In genomic region chr16:31529398-31530312, GRCh38 we compare ENCODE assay signal across 10 cellular contexts. TPM values are rescaled to one million over a fixed set of nuclear protein-coding genes. Genes with fewer than 3 reads are reported as not detected.
DNase-seq lines count a peak whose midpoint lies in the region; ATAC-seq, FAIRE-seq and TF ChIP-seq lines count a peak whose summit lies in the region.
"Had no signal": no experiment of that assay in that cellular context is flagged by ENCODE, and none has a peak within 500 bp of the region (broad histone marks: within the 10 kb centered on the region; RNA-seq: fewer than 3 reads in every experiment).

No MANE protein-coding gene starts in this region.

- no peak for TF ChIP-seq POLR2A in A549 (IDR thresholded peaks at IDR 0.05; ENCODE audit: low read length)
- no peak for TF ChIP-seq POLR2A in IMR-90 (IDR thresholded peaks at IDR 0.05; ENCODE audit: low read depth, low read length)

- H4K20me1 ChIP-seq in IMR-90 (ENCODE audit: insufficient read depth, low read length), result no peaks in the 10 kb centered on the region

- no peak for TF ChIP-seq RAD21 in A549 (conservative IDR thresholded peaks at IDR 0.05 in 1 of 2, IDR thresholded peaks at IDR 0.05 in 1 of 2)
- TF ChIP-seq RAD21 in IMR-90 (IDR thresholded peaks at IDR 0.05; ENCODE audit: low read length), result no peak

- H3K4me1 ChIP-seq in A549 (no peaks in the 10 kb centered on the region), IMR-90 (ENCODE audit: control insufficient read depth, insufficient read depth, low read length) (peaks cover 4% of the 10 kb centered on the region; the same call in 1 of the 2 replicates), neuron (ENCODE audit: insufficient read depth, low read length) (peaks cover 3% of the 10 kb centered on the region)

- peaks cover 6% of the 10 kb centered on the region; the same call in 2 of the 3 replicates for H3K9me3 ChIP-seq in A549
- no peaks in the 10 kb centered on the region for H3K9me3 ChIP-seq in IMR-90 (ENCODE audit: control insufficient read depth, insufficient read depth, low read length)
- H3K9me3 ChIP-seq in neuron (ENCODE audit: low read length), result peaks cover 3% of the 10 kb centered on the region

- H3K27ac ChIP-seq in A549, result no peak overlapping the region
- H3K27ac ChIP-seq in IMR-90 (ENCODE audit: insufficient read depth, low read length), result no peak overlapping the region

- in situ Hi-C loops in IMR-90 (cut with MboI; ENCODE audit: low sequenced_read_pairs), result no loop called here
- in situ Hi-C loops in GM13976 (cut with MboI; ENCODE audit: low sequenced_read_pairs, unreplicated experiment), result no loop called here

- no peak for TF ChIP-seq EP300 in A549 (IDR thresholded peaks at IDR 0.05)

- H3K4ac ChIP-seq in IMR-90 (ENCODE audit: low read depth, low read length), result no peak overlapping the region

- H3K27me3 Mint-ChIP-seq in endothelial cell (ENCODE audit: unreplicated experiment), result peaks cover 16% of the 10 kb centered on the region

- peak overlapping the region; percentile 21; the same call in 1 of the 2 replicates for H3K9ac ChIP-seq in IMR-90 (ENCODE audit: low read depth, low read length)

- H4K5ac ChIP-seq in IMR-90 (ENCODE audit: low read depth, low read length), result no peak overlapping the region

- WGBS in A549 (ENCODE audit: missing lambda C conversion rate), result 16% methylated on average over 27 of the region's 58 CpGs
- WGBS in IMR-90 (ENCODE audit: extremely low coverage in 2 of 2, insufficient read length in 1 of 2), 2 experiments, result 0% methylated on average over 6 of the region's 58 CpGs; no CpG with 5 or more reads in 1 of the 2 experiments

- H2AK5ac ChIP-seq in IMR-90 (ENCODE audit: low read depth, low read length), result no peak overlapping the region

- H3K18ac ChIP-seq in IMR-90 (ENCODE audit: low read depth, low read length), result no peak overlapping the region

- no peak for TF ChIP-seq CTCF in A549 (IDR thresholded peaks at IDR 0.05)
- no peak for TF ChIP-seq CTCF in IMR-90 (conservative IDR thresholded peaks at IDR 0.05; ENCODE audit: low read depth, low read length)
- TF ChIP-seq CTCF in endothelial cell (IDR thresholded peaks at IDR 0.05; ENCODE audit: unreplicated experiment), result no peak
- TF ChIP-seq CTCF in GM13976 (IDR thresholded peaks at IDR 0.05; ENCODE audit: borderline replicate concordance, control extremely low read depth, extremely low read depth, insufficient read depth, missing control alignments), result no peak

- peak; percentile 48 to 55 for ATAC-seq in A549
- peak; percentile 63 for ATAC-seq in IMR-90 (ENCODE audit: low read depth)

- H4K91ac ChIP-seq in IMR-90 (ENCODE audit: insufficient read depth, low read depth, low read length), result no peak overlapping the region

- H3K9me3 Mint-ChIP-seq in endothelial cell (ENCODE audit: unreplicated experiment), result peaks cover 5% of the 10 kb centered on the region

- BruUV-seq in IMR-90 (replicated peaks; lab: Mats Ljungman, UMichigan), result no TSS peak

- no peaks in the 10 kb centered on the region for H3K9me1 ChIP-seq in IMR-90 (ENCODE audit: insufficient read depth, low read length)

- no peak overlapping the region for H2BK5ac ChIP-seq in IMR-90 (ENCODE audit: low read depth, low read length, poor library complexity, severe bottlenecking)

- peak overlapping the region; percentile 82 for H3K4me3 Mint-ChIP-seq in endothelial cell (ENCODE audit: unreplicated experiment)

- no peak overlapping the region for H3K14ac ChIP-seq in IMR-90 (replicated peaks; ENCODE audit: low read depth, low read length)

- POLR2A ChIA-PET in A549 (lab: Yijun Ruan, JAX) (no interaction called here), IMR-90 (lab: Charles Lee; ENCODE audit: unreplicated experiment) (no interaction called here)

- peak overlapping the region; percentile 70 for H2AFZ ChIP-seq in IMR-90 (replicated peaks; ENCODE audit: low read length, poor library complexity)
- no peak overlapping the region for H2AFZ ChIP-seq in neuron (ENCODE audit: low read depth, low read length)

- H3K4me3 ChIP-seq in A549, result peak overlapping the region; percentile 26; the same call in 2 of the 3 replicates
- H3K4me3 ChIP-seq in IMR-90 (ENCODE audit: insufficient read depth, low read depth, low read length), result peak overlapping the region; percentile 40
- peak overlapping the region; percentile 22 for H3K4me3 ChIP-seq in neuron (ENCODE audit: low read length)

- no peaks in the 10 kb centered on the region for H3K79me1 ChIP-seq in IMR-90 (ENCODE audit: low read depth in 1 of 2, low read length in 2 of 2)

- H3K36me3 ChIP-seq in IMR-90 (ENCODE audit: control insufficient read depth, insufficient read depth, low read length) (no peaks in the 10 kb centered on the region), neuron (ENCODE audit: insufficient read depth, low read length) (no peaks in the 10 kb centered on the region)

- no peak overlapping the region for H2BK120ac ChIP-seq in IMR-90 (ENCODE audit: low read depth, low read length)

- H3K4me2 ChIP-seq in A549 (peak overlapping the region; percentile 69), IMR-90 (ENCODE audit: low read depth, low read length) (peak overlapping the region; percentile 85)

- H3K27me3 ChIP-seq in IMR-90 (ENCODE audit: control insufficient read depth, insufficient read depth, low read length) (peaks cover 24% of the 10 kb centered on the region), neuron (ENCODE audit: insufficient read depth, low read length) (peaks cover 41% of the 10 kb centered on the region)

- dilution Hi-C loops in IMR-90 (cut with HindIII; ENCODE audit: low sequenced_read_pairs, unreplicated experiment), result no loop called here

- H3K23ac ChIP-seq in IMR-90 (ENCODE audit: low read depth, low read length), result no peak overlapping the region

- H2BK15ac ChIP-seq in IMR-90 (ENCODE audit: low read depth, low read length), result no peak overlapping the region

- H2BK20ac ChIP-seq in IMR-90 (ENCODE audit: low read depth, low read length), result no peak overlapping the region

- no peak overlapping the region for H2AK9ac ChIP-seq in IMR-90 (replicated peaks; ENCODE audit: low read depth, low read length, poor library complexity)

- H3K56ac ChIP-seq in IMR-90 (ENCODE audit: extremely low read depth, insufficient read depth, low read length), result no peak overlapping the region

- intact Hi-C loops in IMR-90 (cut with micrococcal nuclease), result loop anchor here (2.0 kb wide), 1 partner anchor 21 kb away; the partner anchor contains the start of gene RUSF1

- CTCF ChIA-PET in A549 (lab: Yijun Ruan, JAX) (interaction anchor here (1.6 kb wide), 1 partner anchor 339 kb away, joined by 5 read pairs; no protein-coding TSS in a partner anchor), IMR-90 (lab: Yijun Ruan, JAX) (no interaction called here)

- no peaks in the 10 kb centered on the region for H3K36me3 Mint-ChIP-seq in endothelial cell (ENCODE audit: low read depth, unreplicated experiment)

- H4K8ac ChIP-seq in IMR-90 (ENCODE audit: low read depth in 2 of 2, low read length in 2 of 2), result no peak overlapping the region

- H3K27ac Mint-ChIP-seq in endothelial cell (ENCODE audit: unreplicated experiment), result no peak overlapping the region

- DNase-seq in A549 (ENCODE audit: low read depth in 1 of 2, low spot score in 1 of 2), result no peak
- DNase-seq in IMR-90, result no peak
- DNase-seq in endothelial cell (ENCODE audit: low spot score), result no peak
- no peak for DNase-seq in NCI-H2171 (lab: John Stamatoyannopoulos, UW)
- no peak for DNase-seq in UCSD-AML1 (lab: John Stamatoyannopoulos, UW; ENCODE audit: unreplicated experiment)
- no peak for DNase-seq in NK-92 treated with Interleukin-12 subunit alpha and Interleukin-12 subunit beta, amount 100 ng/mL, for 24 hours (lab: John Stamatoyannopoulos, UW)
- DNase-seq in GM13976 (ENCODE audit: low spot score), result no peak
- DNase-seq: T-helper 1 cell had no signal

- H3K4me1 Mint-ChIP-seq in endothelial cell (ENCODE audit: unreplicated experiment), result peaks cover 13% of the 10 kb centered on the region

- no peak for FAIRE-seq in A549 (lab: Jason Lieb, UNC)

RNA-seq across cellular contexts. Expression of gene AHSP, which starts 2.0 kb away (rescaled TPM):
- not detected in 2 replicates for polyA plus RNA-seq in A549 (2011; rRNA removed)
- polyA plus RNA-seq in A549 (2012; cell fraction: cytosol; rRNA removed), result not detected in 2 replicates
- not detected in 2 replicates for polyA plus RNA-seq in A549 (2012; cell fraction: nucleus; rRNA removed)
- not detected in 3 replicates for polyA plus RNA-seq in A549 (2017; fragmentation: RNase III; extraction: RNeasy Plus Mini Kit Qiagen cat#74134 plus additional on column Dnase treatment)
- not detected in 2 replicates for polyA minus RNA-seq in A549 (2011; rRNA and poly(A)+ RNA removed)
- not detected in 2 replicates for total RNA-seq in IMR-90 (2012; rRNA removed)
- not detected in 2 replicates for polyA plus RNA-seq in IMR-90 (2012; rRNA removed)
- polyA plus RNA-seq in IMR-90 (2012; cell fraction: cytosol; rRNA removed), result not detected in 2 replicates
- not detected in 2 replicates for polyA plus RNA-seq in IMR-90 (2012; cell fraction: nucleus; rRNA removed; ENCODE audit: low replicate concordance)
- total RNA-seq in endothelial cell (ENCODE audit: unreplicated experiment), result not detected

RNA-seq across cellular contexts. Expression of gene RUSF1, which starts 21.5 kb away (rescaled TPM):
- polyA plus RNA-seq in A549 (2011; rRNA removed), result 27.8 and 42.4 TPM in 2 replicates
- polyA plus RNA-seq in A549 (2012; cell fraction: cytosol; rRNA removed), result 23.5 and 30.9 TPM in 2 replicates
- polyA plus RNA-seq in A549 (2012; cell fraction: nucleus; rRNA removed), result 171 and 181 TPM in 2 replicates
- polyA plus RNA-seq in A549 (2017; fragmentation: RNase III; extraction: RNeasy Plus Mini Kit Qiagen cat#74134 plus additional on column Dnase treatment), result 30.7 to 37.7 TPM (median 35.3 TPM) in 3 replicates
- 52.8 and 57.5 TPM in 2 replicates for polyA minus RNA-seq in A549 (2011; rRNA and poly(A)+ RNA removed)
- 22.2 and 22.9 TPM in 2 replicates for total RNA-seq in IMR-90 (2012; rRNA removed)
- polyA plus RNA-seq in IMR-90 (2012; rRNA removed), result 63.6 and 65.0 TPM in 2 replicates
- polyA plus RNA-seq in IMR-90 (2012; cell fraction: cytosol; rRNA removed), result 26.5 and 46.5 TPM in 2 replicates
- polyA plus RNA-seq in IMR-90 (2012; cell fraction: nucleus; rRNA removed; ENCODE audit: low replicate concordance), result 212 and 436 TPM in 2 replicates
- 54.2 TPM for total RNA-seq in endothelial cell (ENCODE audit: unreplicated experiment)

RNA-seq across cellular contexts. Expression of gene SLC5A2, which starts 46.7 kb away (rescaled TPM):
- polyA plus RNA-seq in A549 (2011; rRNA removed), result 0.07 and 0.09 TPM in 2 replicates
- polyA plus RNA-seq in A549 (2012; cell fraction: cytosol; rRNA removed), result 0.11 and 0.12 TPM in 2 replicates
- polyA plus RNA-seq in A549 (2012; cell fraction: nucleus; rRNA removed), result 0.71 and 2.2 TPM in 2 replicates
- polyA plus RNA-seq in A549 (2017; fragmentation: RNase III; extraction: RNeasy Plus Mini Kit Qiagen cat#74134 plus additional on column Dnase treatment), result 0.20 to 0.46 TPM (median 0.41 TPM) in 3 replicates
- 0.12 TPM in 1 of 2 replicates, not detected in the other for polyA minus RNA-seq in A549 (2011; rRNA and poly(A)+ RNA removed)
- total RNA-seq in IMR-90 (2012; rRNA removed), result under 0.01 TPM in 1 of 2 replicates, not detected in the other
- 0.10 TPM in 1 of 2 replicates, not detected in the other for polyA plus RNA-seq in IMR-90 (2012; rRNA removed)
- polyA plus RNA-seq in IMR-90 (2012; cell fraction: cytosol; rRNA removed), result 0.03 and 0.04 TPM in 2 replicates
- polyA plus RNA-seq in IMR-90 (2012; cell fraction: nucleus; rRNA removed; ENCODE audit: low replicate concordance), result 0.17 and 0.38 TPM in 2 replicates
- not detected for total RNA-seq in endothelial cell (ENCODE audit: unreplicated experiment)
- total RNA-seq: subcutaneous adipose tissue had no signal

RNA-seq across cellular contexts. Expression of gene TGFB1I1, which starts 57.7 kb away (rescaled TPM):
- 8.3 and 14.2 TPM in 2 replicates for polyA plus RNA-seq in A549 (2011; rRNA removed)
- polyA plus RNA-seq in A549 (2012; cell fraction: cytosol; rRNA removed), result 21.4 and 32.6 TPM in 2 replicates
- 87.9 and 95.6 TPM in 2 replicates for polyA plus RNA-seq in A549 (2012; cell fraction: nucleus; rRNA removed)
- polyA plus RNA-seq in A549 (2017; fragmentation: RNase III; extraction: RNeasy Plus Mini Kit Qiagen cat#74134 plus additional on column Dnase treatment), result 68.7 to 81.0 TPM (median 75.1 TPM) in 3 replicates
- polyA minus RNA-seq in A549 (2011; rRNA and poly(A)+ RNA removed), result 20.4 and 24.0 TPM in 2 replicates
- 24.9 and 30.0 TPM in 2 replicates for total RNA-seq in IMR-90 (2012; rRNA removed)
- polyA plus RNA-seq in IMR-90 (2012; rRNA removed), result 118 and 128 TPM in 2 replicates
- polyA plus RNA-seq in IMR-90 (2012; cell fraction: cytosol; rRNA removed), result 115 and 151 TPM in 2 replicates
- polyA plus RNA-seq in IMR-90 (2012; cell fraction: nucleus; rRNA removed; ENCODE audit: low replicate concordance), result 210 and 556 TPM in 2 replicates
- 42.5 TPM for total RNA-seq in endothelial cell (ENCODE audit: unreplicated experiment)
